Comparison of ENCODE assay signal across 12 cellular contexts in genomic region chr12:62263956-62264355, GRCh38. TPM values are rescaled to one million over a fixed set of nuclear protein-coding genes. Genes with fewer than 3 reads are reported as not detected.
A peak's percentile ranks its signal among the peaks of the same experiment; 100 is the strongest.
DNase-seq lines count a peak whose midpoint lies in the region; ATAC-seq and TF ChIP-seq lines count a peak whose summit lies in the region.
"Had no signal": no experiment of that assay in that cellular context is flagged by ENCODE, and none has a peak within 500 bp of the region (broad histone marks: within the 10 kb centered on the region; RNA-seq: fewer than 3 reads in every experiment).

No MANE protein-coding gene starts in this region.

- no peak overlapping the region for H3K18ac ChIP-seq in neuronal stem cell (ENCODE audit: low read length)

- WGBS in esophagus squamous epithelium, 2 donors = 75 to 83% methylated on average over 10 of the region's 10 CpGs
- no CpG with 5 or more reads among the region's 10 CpGs for WGBS in neuronal stem cell (ENCODE audit: extremely low coverage in 2 of 2, insufficient read length in 2 of 2, insufficient replicate concordance in 1 of 2), 2 donors

- peaks cover 5% of the 10 kb centered on the region for H3K79me1 ChIP-seq in neuronal stem cell (ENCODE audit: low read depth, low read length)

- no peak overlapping the region for H4K8ac ChIP-seq in neuronal stem cell (ENCODE audit: low read depth, low read length)

- peak overlapping the region in 10 of 11 experiments; percentile 5 to 99 (median 32); a peak in 14 of 22 replicates for H3K4me2 ChIP-seq in BLaER1 treated with 17β-estradiol and CSF1 and Interleukin-3, amounts not matched to agents 10 nM and 100 nM
- H3K4me2 ChIP-seq in neuronal stem cell (ENCODE audit: insufficient read depth, low read length, poor library complexity, severe bottlenecking) = no peak overlapping the region

- H4K20me1 ChIP-seq in BLaER1 treated with 17β-estradiol and CSF1 and Interleukin-3, amounts not matched to agents 10 nM and 100 nM = peaks cover 47 to 87% (median 78%) of the 10 kb centered on the region in 11 experiments; a peak in 21 of 22 replicates

- no peaks in the 10 kb centered on the region for H3K27me3 ChIP-seq in BLaER1 treated with 17β-estradiol and CSF1 and Interleukin-3, amounts not matched to agents 10 nM and 100 nM
- H3K27me3 ChIP-seq in esophagus squamous epithelium (no peaks in the 10 kb centered on the region), neuronal stem cell (ENCODE audit: control insufficient read depth in 3 of 3, insufficient read depth in 3 of 3, low read depth in 1 of 3, low read length in 3 of 3) (no peaks in the 10 kb centered on the region)
- H3K27me3 ChIP-seq: adrenal gland, BE2C had no signal

- no peaks in the 10 kb centered on the region for H3K27me3 Mint-ChIP-seq in dendritic cell treated with granulocyte-macrophage colony-stimulating factor and Interleukin-4, amounts not matched to agents 40 ng/mL and 50 ng/mL, for 4 days

- H3K9me3 Mint-ChIP-seq in dendritic cell treated with granulocyte-macrophage colony-stimulating factor and Interleukin-4, amounts not matched to agents 40 ng/mL and 50 ng/mL, for 4 days = no peaks in the 10 kb centered on the region

- no peak overlapping the region for H2BK15ac ChIP-seq in neuronal stem cell (ENCODE audit: low read length)

- no peak overlapping the region for H3K4ac ChIP-seq in neuronal stem cell (ENCODE audit: low read length)

- no peak overlapping the region for H4K91ac ChIP-seq in neuronal stem cell (ENCODE audit: low read depth, low read length, poor library complexity)

- TF ChIP-seq CTCF in GM12864 (IDR thresholded peaks at IDR 0.05; ENCODE audit: low read depth, low read length, missing control alignments) (no peak), esophagus squamous epithelium (IDR thresholded peaks at IDR 0.05) (no peak)

- H3K14ac ChIP-seq in neuronal stem cell (ENCODE audit: low read length) = no peak overlapping the region

- no peak overlapping the region for H2BK5ac ChIP-seq in neuronal stem cell (ENCODE audit: low read length)

- H2BK12ac ChIP-seq in neuronal stem cell (ENCODE audit: low read length) = no peak overlapping the region

- no peak for ATAC-seq in GM18870 (IDR thresholded peaks at IDR 0.05; ENCODE audit: unreplicated experiment)
- ATAC-seq: psoas muscle, SK-N-SH treated with all-trans-retinoic acid at 6 μM for 48 hours had no signal

- intact Hi-C loops in dendritic cell treated with granulocyte-macrophage colony-stimulating factor and Interleukin-4, amounts not matched to agents 40 ng/mL and 50 ng/mL, for 4 days (cut with micrococcal nuclease) = loop anchor here (5.0 to 10.0 kb wide), 2 partner anchors 33 to 61 kb away; no protein-coding TSS in a partner anchor
- intact Hi-C loops in esophagus squamous epithelium (cut with DNase I) = no loop called here

- peak overlapping the region in 3 of 11 experiments; percentile 1 to 38 (median 32); a peak in 3 of 22 replicates for H3K27ac ChIP-seq in BLaER1 treated with 17β-estradiol and CSF1 and Interleukin-3, amounts not matched to agents 10 nM and 100 nM
- H3K27ac ChIP-seq in esophagus squamous epithelium (no peak overlapping the region), neuronal stem cell (replicated peaks; ENCODE audit: low read length) (no peak overlapping the region)
- H3K27ac ChIP-seq: adrenal gland, psoas muscle had no signal

- H2BK120ac ChIP-seq in neuronal stem cell (ENCODE audit: low read depth, low read length) = no peak overlapping the region

- H2AFZ ChIP-seq in neuronal stem cell (ENCODE audit: low read length) = no peak overlapping the region

- peak overlapping the region; percentile 67 for H3K27ac Mint-ChIP-seq in dendritic cell treated with granulocyte-macrophage colony-stimulating factor and Interleukin-4, amounts not matched to agents 40 ng/mL and 50 ng/mL, for 4 days

- H3K9ac ChIP-seq in BLaER1 treated with 17β-estradiol and CSF1 and Interleukin-3, amounts not matched to agents 10 nM and 100 nM = 0 out of 22 replicates have a peak overlapping the region, but pooled peaks of 1 of the 11 experiments have one; percentile 3
- no peak overlapping the region for H3K9ac ChIP-seq in neuronal stem cell (ENCODE audit: low read depth, low read length, poor library complexity)

- H3K4me1 Mint-ChIP-seq in dendritic cell treated with granulocyte-macrophage colony-stimulating factor and Interleukin-4, amounts not matched to agents 40 ng/mL and 50 ng/mL, for 4 days (ENCODE audit: low read depth) = peaks cover 54% of the 10 kb centered on the region

- H3K9me3 ChIP-seq in BLaER1 treated with 17β-estradiol and CSF1 and Interleukin-3, amounts not matched to agents 10 nM and 100 nM (replicated peaks in 1 of 11) = no peaks in the 10 kb centered on the region
- no peaks in the 10 kb centered on the region for H3K9me3 ChIP-seq in esophagus squamous epithelium
- no peaks in the 10 kb centered on the region for H3K9me3 ChIP-seq in neuronal stem cell (replicated peaks in 1 of 2; ENCODE audit: control insufficient read depth in 2 of 2, insufficient read depth in 1 of 2, low read depth in 1 of 2, low read length in 2 of 2)
- H3K9me3 ChIP-seq: adrenal gland, BE2C, psoas muscle had no signal

- H3K4me3 ChIP-seq in BLaER1 treated with 17β-estradiol and CSF1 and Interleukin-3, amounts not matched to agents 10 nM and 100 nM = peak overlapping the region in 3 of 10 experiments; percentile 16 to 24 (median 18); a peak in 1 of 20 replicates
- H3K4me3 ChIP-seq in GM12864 (ENCODE audit: low read depth, low read length) (peak overlapping the region; percentile 17), esophagus squamous epithelium (peak overlapping the region in 1 of 4 donors; percentile 5), neuronal stem cell (ENCODE audit: low read length in 2 of 2) (no peak overlapping the region)
- H3K4me3 ChIP-seq: adrenal gland, psoas muscle had no signal

- H2AK5ac ChIP-seq in neuronal stem cell (ENCODE audit: low read depth, low read length) = no peak overlapping the region

- H3K4me1 ChIP-seq in BLaER1 treated with 17β-estradiol and CSF1 and Interleukin-3, amounts not matched to agents 10 nM and 100 nM = peaks cover 23 to 77% (median 42%) of the 10 kb centered on the region in 10 experiments
- peaks cover 6 to 82% (median 27%) of the 10 kb centered on the region in 3 donors for H3K4me1 ChIP-seq in esophagus squamous epithelium
- peaks cover 0 to 3% of the 10 kb centered on the region in 2 donors for H3K4me1 ChIP-seq in neuronal stem cell (ENCODE audit: control insufficient read depth in 2 of 2, insufficient read depth in 1 of 2, low read depth in 1 of 2, low read length in 2 of 2)
- H3K4me1 ChIP-seq: BE2C had no signal

- no peak for TF ChIP-seq POLR2A in esophagus squamous epithelium (IDR thresholded peaks at IDR 0.05)

- no peak overlapping the region for H3K23ac ChIP-seq in neuronal stem cell (ENCODE audit: low read depth, low read length, poor library complexity)

- peak overlapping the region; percentile 23 for H3K4me3 Mint-ChIP-seq in dendritic cell treated with granulocyte-macrophage colony-stimulating factor and Interleukin-4, amounts not matched to agents 40 ng/mL and 50 ng/mL, for 4 days

- peaks cover 0 to 21% (median 5%) of the 10 kb centered on the region in 11 experiments; a peak in 12 of 22 replicates for H3K36me3 ChIP-seq in BLaER1 treated with 17β-estradiol and CSF1 and Interleukin-3, amounts not matched to agents 10 nM and 100 nM
- no peaks in the 10 kb centered on the region for H3K36me3 ChIP-seq in esophagus squamous epithelium
- H3K36me3 ChIP-seq in neuronal stem cell (replicated peaks in 1 of 2; ENCODE audit: control insufficient read depth in 2 of 2, insufficient read depth in 2 of 2, low read length in 2 of 2) = no peaks in the 10 kb centered on the region
- H3K36me3 ChIP-seq: adrenal gland had no signal

- DNase-seq in GM12864 (ENCODE audit: low read depth) (no peak), esophagus squamous epithelium (lab: John Stamatoyannopoulos, UW) (no peak), neuronal stem cell (ENCODE audit: low spot score) (no peak), NCI-H1105 treated with DMSO at 0.1 percent for 48 hours (lab: John Stamatoyannopoulos, UW) (no peak)
- DNase-seq in activated CD4-positive, alpha-beta T cell treated with anti-CD3 and anti-CD28 coated beads, Interleukin-2, amount 50 U/mL, for 4 hours = peak; percentile 5 to 15
- DNase-seq: adrenal gland, BE2C, psoas muscle had no signal

- H3K36me3 Mint-ChIP-seq in dendritic cell treated with granulocyte-macrophage colony-stimulating factor and Interleukin-4, amounts not matched to agents 40 ng/mL and 50 ng/mL, for 4 days (ENCODE audit: low read depth) = peaks cover 23% of the 10 kb centered on the region

RNA-seq across cellular contexts. Expression of gene USP15, which starts 3.8 kb away (rescaled TPM):
- 10 to 100 TPM; 26.4 to 72.0 (median 63.8) TPM for total RNA-seq in esophagus squamous epithelium
- polyA plus RNA-seq in neuronal stem cell (2013, experiment 1 of 2) = 19.9 TPM
- polyA plus RNA-seq in neuronal stem cell (2013, experiment 2 of 2) = 21.3 TPM

Comparison
In these comparisons a context has a peak if more than half of its experiments do, and no peak if none do; other contexts are left out.
1. DNase-seq: peak in activated CD4-positive, alpha-beta T cell treated with anti-CD3 and anti-CD28 coated beads, Interleukin-2, amount 50 U/mL, for 4 hours (2 of 2); none in GM12864 (single experiment), esophagus squamous epithelium (single experiment), neuronal stem cell (single experiment) and NCI-H1105 treated with DMSO at 0.1 percent for 48 hours (single experiment).